In genomic region chr7:156614434-156615264, GRCh38 we compare ENCODE assay signal across 1 cellular context.
TF ChIP-seq lines count a peak whose summit lies in the region.

No MANE protein-coding gene starts in this region.

TF ChIP-seq in HepG2, 621 proteins besides CTCF, POLR2A, EP300 and RAD21 (continued from another document and continues in another):
- TF ChIP-seq ZFP1 (CRISPR knock-in tag; IDR thresholded peaks at IDR 0.05): no peak; the same call in 1 of the 2 replicates
- TF ChIP-seq KDM6A (CRISPR knock-in tag; IDR thresholded peaks at IDR 0.05; ENCODE audit: low read depth): peak; percentile 76
- TF ChIP-seq ZNF382 (CRISPR knock-in tag; IDR thresholded peaks at IDR 0.05; ENCODE audit: borderline replicate concordance): no peak
- no peak for TF ChIP-seq ARHGAP35 (CRISPR knock-in tag; IDR thresholded peaks at IDR 0.05; ENCODE audit: borderline replicate concordance)
- no peak for TF ChIP-seq ZNF232 (CRISPR knock-in tag; IDR thresholded peaks at IDR 0.05; ENCODE audit: borderline replicate concordance)
- no peak for TF ChIP-seq SRY (CRISPR knock-in tag; IDR thresholded peaks at IDR 0.05)
- TF ChIP-seq NFATC3 (CRISPR knock-in tag; IDR thresholded peaks at IDR 0.05): no peak
- TF ChIP-seq ZNF550 (CRISPR knock-in tag; IDR thresholded peaks at IDR 0.05; ENCODE audit: borderline replicate concordance): no peak
- TF ChIP-seq NFKBIZ (CRISPR knock-in tag; IDR thresholded peaks at IDR 0.05): peak; percentile 90
- TF ChIP-seq ZNF660 (CRISPR knock-in tag; IDR thresholded peaks at IDR 0.05; ENCODE audit: borderline replicate concordance, low read depth): no peak
- TF ChIP-seq ELF3 (CRISPR knock-in tag; IDR thresholded peaks at IDR 0.05): peak; percentile 75; the same call in 1 of the 2 replicates
- TF ChIP-seq ZKSCAN1 (IDR thresholded peaks at IDR 0.05; ENCODE audit: low read length): peak; percentile 87
- no peak; the same call in 1 of the 2 replicates for TF ChIP-seq ZNF547 (CRISPR knock-in tag; IDR thresholded peaks at IDR 0.05)
- TF ChIP-seq, protein P1, sequence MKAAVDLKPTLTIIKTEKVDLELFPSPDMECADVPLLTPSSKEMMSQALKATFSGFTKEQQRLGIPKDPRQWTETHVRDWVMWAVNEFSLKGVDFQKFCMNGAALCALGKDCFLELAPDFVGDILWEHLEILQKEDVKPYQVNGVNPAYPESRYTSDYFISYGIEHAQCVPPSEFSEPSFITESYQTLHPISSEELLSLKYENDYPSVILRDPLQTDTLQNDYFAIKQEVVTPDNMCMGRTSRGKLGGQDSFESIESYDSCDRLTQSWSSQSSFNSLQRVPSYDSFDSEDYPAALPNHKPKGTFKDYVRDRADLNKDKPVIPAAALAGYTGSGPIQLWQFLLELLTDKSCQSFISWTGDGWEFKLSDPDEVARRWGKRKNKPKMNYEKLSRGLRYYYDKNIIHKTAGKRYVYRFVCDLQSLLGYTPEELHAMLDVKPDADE (CRISPR knock-in tag; IDR thresholded peaks at IDR 0.05): no peak
- no peak for TF ChIP-seq PAX8 (CRISPR knock-in tag; IDR thresholded peaks at IDR 0.05; ENCODE audit: borderline replicate concordance)
- TF ChIP-seq ETV6 (CRISPR knock-in tag; conservative IDR thresholded peaks at IDR 0.05): 0 out of 2 replicates have a peak, but pooled peaks have one; percentile 44
- TF ChIP-seq ZNF343 (CRISPR knock-in tag; IDR thresholded peaks at IDR 0.05): no peak
- TF ChIP-seq ZFP90 (CRISPR knock-in tag; IDR thresholded peaks at IDR 0.05; ENCODE audit: borderline replicate concordance): no peak
- no peak for TF ChIP-seq DBP (CRISPR knock-in tag; IDR thresholded peaks at IDR 0.05; ENCODE audit: not compliant biosample characterization)
- TF ChIP-seq KDM1A (CRISPR knock-in tag; IDR thresholded peaks at IDR 0.05): no peak
- no peak for TF ChIP-seq SNRNP70 (IDR thresholded peaks at IDR 0.05; ENCODE audit: low read depth, low read length)
- TF ChIP-seq FOXM1 (CRISPR knock-in tag; IDR thresholded peaks at IDR 0.05): no peak
- peak; percentile 59; the same call in 1 of the 2 replicates for TF ChIP-seq ZNF430 (CRISPR knock-in tag; IDR thresholded peaks at IDR 0.05)
- TF ChIP-seq, protein P2, sequence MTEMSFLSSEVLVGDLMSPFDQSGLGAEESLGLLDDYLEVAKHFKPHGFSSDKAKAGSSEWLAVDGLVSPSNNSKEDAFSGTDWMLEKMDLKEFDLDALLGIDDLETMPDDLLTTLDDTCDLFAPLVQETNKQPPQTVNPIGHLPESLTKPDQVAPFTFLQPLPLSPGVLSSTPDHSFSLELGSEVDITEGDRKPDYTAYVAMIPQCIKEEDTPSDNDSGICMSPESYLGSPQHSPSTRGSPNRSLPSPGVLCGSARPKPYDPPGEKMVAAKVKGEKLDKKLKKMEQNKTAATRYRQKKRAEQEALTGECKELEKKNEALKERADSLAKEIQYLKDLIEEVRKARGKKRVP (CRISPR knock-in tag; IDR thresholded peaks at IDR 0.05): peak in 1 of 2 experiments; percentile 54; a peak in 1 of 4 replicates
- no peak for TF ChIP-seq FOSL1 (CRISPR knock-in tag; IDR thresholded peaks at IDR 0.05; ENCODE audit: borderline replicate concordance)
- 0 out of 2 replicates have a peak, but pooled peaks have one; percentile 51 for TF ChIP-seq ZFP36L1 (CRISPR knock-in tag; IDR thresholded peaks at IDR 0.05)
- TF ChIP-seq, protein P3, sequence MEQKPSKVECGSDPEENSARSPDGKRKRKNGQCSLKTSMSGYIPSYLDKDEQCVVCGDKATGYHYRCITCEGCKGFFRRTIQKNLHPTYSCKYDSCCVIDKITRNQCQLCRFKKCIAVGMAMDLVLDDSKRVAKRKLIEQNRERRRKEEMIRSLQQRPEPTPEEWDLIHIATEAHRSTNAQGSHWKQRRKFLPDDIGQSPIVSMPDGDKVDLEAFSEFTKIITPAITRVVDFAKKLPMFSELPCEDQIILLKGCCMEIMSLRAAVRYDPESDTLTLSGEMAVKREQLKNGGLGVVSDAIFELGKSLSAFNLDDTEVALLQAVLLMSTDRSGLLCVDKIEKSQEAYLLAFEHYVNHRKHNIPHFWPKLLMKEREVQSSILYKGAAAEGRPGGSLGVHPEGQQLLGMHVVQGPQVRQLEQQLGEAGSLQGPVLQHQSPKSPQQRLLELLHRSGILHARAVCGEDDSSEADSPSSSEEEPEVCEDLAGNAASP (CRISPR knock-in tag; IDR thresholded peaks at IDR 0.05; ENCODE audit: borderline replicate concordance): peak; percentile 79
- TF ChIP-seq NFIC (IDR thresholded peaks at IDR 0.05; ENCODE audit: low read length): peak; percentile 97
- no peak for TF ChIP-seq ZNF124 (CRISPR knock-in tag; IDR thresholded peaks at IDR 0.05)
- TF ChIP-seq HNRNPK (IDR thresholded peaks at IDR 0.05; ENCODE audit: low read depth, low read length, poor library complexity, severe bottlenecking): peak; percentile 3
- TF ChIP-seq ZNF326 (CRISPR knock-in tag; IDR thresholded peaks at IDR 0.05; ENCODE audit: borderline replicate concordance): no peak
- TF ChIP-seq ELK4 (CRISPR knock-in tag; IDR thresholded peaks at IDR 0.05; ENCODE audit: borderline replicate concordance): no peak
- TF ChIP-seq SAFB2 (CRISPR knock-in tag; IDR thresholded peaks at IDR 0.05; ENCODE audit: borderline replicate concordance, low read depth): no peak
- no peak for TF ChIP-seq ZNF121 (CRISPR knock-in tag; IDR thresholded peaks at IDR 0.05)
- TF ChIP-seq SAP130 (CRISPR knock-in tag; IDR thresholded peaks at IDR 0.05; ENCODE audit: low read depth): peak; percentile 88
- TF ChIP-seq, protein P4, sequence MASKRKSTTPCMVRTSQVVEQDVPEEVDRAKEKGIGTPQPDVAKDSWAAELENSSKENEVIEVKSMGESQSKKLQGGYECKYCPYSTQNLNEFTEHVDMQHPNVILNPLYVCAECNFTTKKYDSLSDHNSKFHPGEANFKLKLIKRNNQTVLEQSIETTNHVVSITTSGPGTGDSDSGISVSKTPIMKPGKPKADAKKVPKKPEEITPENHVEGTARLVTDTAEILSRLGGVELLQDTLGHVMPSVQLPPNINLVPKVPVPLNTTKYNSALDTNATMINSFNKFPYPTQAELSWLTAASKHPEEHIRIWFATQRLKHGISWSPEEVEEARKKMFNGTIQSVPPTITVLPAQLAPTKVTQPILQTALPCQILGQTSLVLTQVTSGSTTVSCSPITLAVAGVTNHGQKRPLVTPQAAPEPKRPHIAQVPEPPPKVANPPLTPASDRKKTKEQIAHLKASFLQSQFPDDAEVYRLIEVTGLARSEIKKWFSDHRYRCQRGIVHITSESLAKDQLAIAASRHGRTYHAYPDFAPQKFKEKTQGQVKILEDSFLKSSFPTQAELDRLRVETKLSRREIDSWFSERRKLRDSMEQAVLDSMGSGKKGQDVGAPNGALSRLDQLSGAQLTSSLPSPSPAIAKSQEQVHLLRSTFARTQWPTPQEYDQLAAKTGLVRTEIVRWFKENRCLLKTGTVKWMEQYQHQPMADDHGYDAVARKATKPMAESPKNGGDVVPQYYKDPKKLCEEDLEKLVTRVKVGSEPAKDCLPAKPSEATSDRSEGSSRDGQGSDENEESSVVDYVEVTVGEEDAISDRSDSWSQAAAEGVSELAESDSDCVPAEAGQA (IDR thresholded peaks at IDR 0.05; ENCODE audit: low read depth): no peak; the same call in 1 of the 2 replicates
- TF ChIP-seq, protein P4 (CRISPR knock-in tag; IDR thresholded peaks at IDR 0.05; ENCODE audit: borderline replicate concordance): no peak; the same call in 1 of the 2 replicates
- no peak for TF ChIP-seq ZNF280B (CRISPR knock-in tag; IDR thresholded peaks at IDR 0.05; ENCODE audit: borderline replicate concordance)
- TF ChIP-seq IRX3 (CRISPR knock-in tag; IDR thresholded peaks at IDR 0.05; ENCODE audit: borderline replicate concordance, low read depth): no peak
- TF ChIP-seq CAMTA2 (CRISPR knock-in tag; IDR thresholded peaks at IDR 0.05; ENCODE audit: borderline replicate concordance): no peak
- no peak for TF ChIP-seq SCMH1 (CRISPR knock-in tag; IDR thresholded peaks at IDR 0.05; ENCODE audit: borderline replicate concordance)
- no peak for TF ChIP-seq LRRFIP1 (CRISPR knock-in tag; conservative IDR thresholded peaks at IDR 0.05)
- TF ChIP-seq ZNF143 (CRISPR knock-in tag; IDR thresholded peaks at IDR 0.05): no peak; the same call in 1 of the 2 replicates
- TF ChIP-seq BRCA1 (CRISPR knock-in tag; IDR thresholded peaks at IDR 0.05): 0 out of 2 replicates have a peak, but pooled peaks have one; percentile 18
- no peak; the same call in 1 of the 2 replicates for TF ChIP-seq ZNF644 (CRISPR knock-in tag; IDR thresholded peaks at IDR 0.05; ENCODE audit: low read depth)
- TF ChIP-seq MXD3 (CRISPR knock-in tag; IDR thresholded peaks at IDR 0.05): 0 out of 2 replicates have a peak, but pooled peaks have one; percentile 52
- no peak for TF ChIP-seq IRF9 (CRISPR knock-in tag; IDR thresholded peaks at IDR 0.05; ENCODE audit: borderline replicate concordance)
- no peak for TF ChIP-seq PAWR (CRISPR knock-in tag; IDR thresholded peaks at IDR 0.05; ENCODE audit: borderline replicate concordance)
